ENCODE assay signal across 1 cellular context in the genomic region with DNA sequence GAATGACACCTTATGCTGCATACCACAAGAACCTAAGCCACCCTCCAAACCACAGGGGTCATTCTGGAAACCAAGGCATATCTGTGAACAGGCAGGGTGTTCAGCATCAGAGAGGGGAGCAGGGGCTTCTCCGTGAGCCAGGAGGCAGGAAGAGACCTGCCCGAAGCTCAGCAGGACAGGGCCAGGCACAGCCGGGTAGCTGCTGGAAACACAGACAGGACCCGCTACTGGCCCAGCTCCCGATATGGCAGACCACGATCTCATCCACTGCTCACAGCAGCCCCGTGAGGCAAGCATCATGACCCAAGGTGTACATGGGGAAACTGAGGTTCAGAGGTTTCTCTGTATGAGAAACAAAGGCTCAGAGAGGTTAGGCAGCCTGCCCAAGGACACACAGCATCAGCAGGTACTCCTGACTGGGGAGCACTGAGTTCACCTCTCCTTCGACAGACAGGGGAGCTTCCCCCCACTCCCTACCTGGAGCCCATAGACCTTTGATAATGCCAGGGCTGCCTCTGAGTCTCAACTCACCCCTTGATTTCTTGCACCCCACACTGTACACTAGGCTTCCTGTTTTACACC.
TF ChIP-seq lines count a peak whose summit lies in the region.

No MANE protein-coding gene starts in this region.

TF ChIP-seq in HepG2, 621 proteins besides CTCF, POLR2A, EP300 and RAD21:
- TF ChIP-seq, protein P1, sequence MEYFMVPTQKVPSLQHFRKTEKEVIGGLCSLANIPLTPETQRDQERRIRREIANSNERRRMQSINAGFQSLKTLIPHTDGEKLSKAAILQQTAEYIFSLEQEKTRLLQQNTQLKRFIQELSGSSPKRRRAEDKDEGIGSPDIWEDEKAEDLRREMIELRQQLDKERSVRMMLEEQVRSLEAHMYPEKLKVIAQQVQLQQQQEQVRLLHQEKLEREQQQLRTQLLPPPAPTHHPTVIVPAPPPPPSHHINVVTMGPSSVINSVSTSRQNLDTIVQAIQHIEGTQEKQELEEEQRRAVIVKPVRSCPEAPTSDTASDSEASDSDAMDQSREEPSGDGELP (IDR thresholded peaks at IDR 0.05; ENCODE audit: borderline replicate concordance, low read depth): no peak
- no peak for TF ChIP-seq SMYD3 (CRISPR knock-in tag; IDR thresholded peaks at IDR 0.05)
- TF ChIP-seq ZKSCAN8 (CRISPR knock-in tag; IDR thresholded peaks at IDR 0.05; ENCODE audit: borderline replicate concordance): no peak
- no peak for TF ChIP-seq KMT2B (CRISPR knock-in tag; IDR thresholded peaks at IDR 0.05)
- TF ChIP-seq PCBP2 (optimal IDR thresholded peaks at IDR 0.05; ENCODE audit: low read depth, low read length, poor library complexity, severe bottlenecking): no peak
- TF ChIP-seq ZNF768 (CRISPR knock-in tag; IDR thresholded peaks at IDR 0.05): peak; percentile 89
